Comparison of ENCODE assay signal across 17 cellular contexts in the genomic region with DNA sequence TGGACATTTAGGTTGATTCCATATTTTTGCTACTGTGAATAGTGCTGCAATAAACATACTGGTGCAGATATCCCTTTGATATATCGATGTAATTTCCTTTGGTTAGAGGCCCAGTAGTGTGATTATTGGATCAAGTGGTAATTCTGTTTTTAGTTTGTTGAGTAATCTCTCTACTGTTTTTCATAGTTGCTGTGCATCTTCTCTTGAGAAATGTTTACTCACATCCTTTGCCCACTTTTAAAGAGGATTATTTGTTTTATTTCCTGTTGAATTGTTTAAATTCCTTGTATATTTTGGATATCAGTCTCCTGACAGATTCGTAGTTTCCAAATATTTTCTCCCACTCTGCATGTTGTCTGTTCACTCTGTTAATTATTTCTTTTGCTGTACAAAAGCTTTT.
"Had no signal": no experiment of that assay in that cellular context is flagged by ENCODE, and none has a peak within 500 bp of the region (broad histone marks: within the 10 kb centered on the region; RNA-seq: fewer than 3 reads in every experiment).

No MANE protein-coding gene starts in this region.

- H3K4me1 ChIP-seq: gastrocnemius medialis, heart left ventricle, left lung, sigmoid colon, spleen, testis had no signal

- H3K4me3 ChIP-seq: gastrocnemius medialis, heart left ventricle, left lung, sigmoid colon, spleen, testis had no signal

- FAIRE-seq: kidney had no signal

- H3K36me3 ChIP-seq: gastrocnemius medialis, heart left ventricle, left lung, sigmoid colon, spleen had no signal

- DNase-seq: activated CD4-positive, alpha-beta T cell treated with anti-CD3 and anti-CD28 coated beads, Interleukin-2, amount 50 U/mL, for 1 hour; activated CD8-positive, alpha-beta memory T cell treated with anti-CD3 and anti-CD28 coated beads for 24 hours; activated CD8-positive, alpha-beta memory T cell treated with anti-CD3 and anti-CD28 coated beads, Interleukin-2, amount 50 U/mL, for 48 hours; activated effector memory CD4-positive, alpha-beta T cell treated with Interleukin-2 at 50 U/mL for 16 hours; activated naive CD4-positive, alpha-beta T cell treated with anti-CD3 and anti-CD28 coated beads, Interleukin-2, amount 50 U/mL, for 16 hours; activated T-cell treated with anti-CD3 and anti-CD28 coated beads, Interleukin-2, amount 50 U/mL, for 48 hours; dermis blood vessel endothelial cell; effector memory CD8-positive, alpha-beta T cell; gastrocnemius medialis; heart left ventricle; kidney; left lung; sigmoid colon; spleen; stimulated activated CD4-positive, alpha-beta T cell treated with anti-CD3 and anti-CD28 coated beads, Interleukin-4, amount 100 ng/mL, for 4 hours; testis had no signal

- H3K9me3 ChIP-seq: gastrocnemius medialis, sigmoid colon, testis had no signal

- ATAC-seq: effector memory CD8-positive, alpha-beta T cell; gastrocnemius medialis; heart left ventricle; left lung; stimulated activated memory B cell treated with anti-CD40 and anti-IgM and Interleukin-4, amounts not matched to agents 10 μg/mL and 1 μg/mL and 100 μg/mL, for 72 hours had no signal

- H3K27ac ChIP-seq: gastrocnemius medialis, heart left ventricle, left lung, sigmoid colon, spleen, testis had no signal

- H3K27me3 ChIP-seq: gastrocnemius medialis, heart left ventricle, left lung, sigmoid colon, spleen, testis had no signal
